In the genomic region with DNA sequence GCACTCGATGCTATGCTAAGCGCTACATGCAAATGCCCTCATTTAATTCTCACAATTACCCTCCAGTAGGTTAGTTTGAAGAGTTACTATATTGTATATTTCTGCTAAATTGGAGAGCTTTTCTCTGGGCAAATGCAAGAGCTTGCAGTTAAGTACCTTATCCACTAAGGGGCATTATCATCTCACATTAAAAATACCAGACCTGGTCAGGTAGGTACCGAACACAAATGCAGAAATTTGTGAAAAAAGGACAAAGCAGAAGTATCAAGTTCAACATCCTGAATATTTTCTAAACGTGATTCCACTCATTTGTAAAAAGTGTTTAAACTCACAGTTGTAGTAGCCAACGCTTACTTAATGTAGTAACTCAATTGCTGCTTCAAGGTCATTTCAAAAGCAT, we compare ENCODE assay signal across 8 cellular contexts. TPM values are rescaled to one million over a fixed set of nuclear protein-coding genes. Genes with fewer than 3 reads are reported as not detected.
DNase-seq lines count a peak whose midpoint lies in the region; ATAC-seq and TF ChIP-seq lines count a peak whose summit lies in the region.

No MANE protein-coding gene starts in this region.

- no peaks in the 10 kb centered on the region for H3K79me2 ChIP-seq in neural progenitor cell (ENCODE audit: low read depth)

- H3K4me1 ChIP-seq in neural progenitor cell, result no peaks in the 10 kb centered on the region

- intact Hi-C loops in activated T-helper 1 cell treated with anti-CD3 and anti-CD28 coated beads, Interleukin-12 subunit alpha, Interleukin-12 subunit beta, Interleukin-2, Interleukin-4 antibody, amounts not matched to agents 30 ng/mL and 10 ng/mL and 1 ng/mL, durations not matched to agents 14 hours and 24 hours and 36 hours (cut with micrococcal nuclease), result loop anchor here (1.0 kb wide), 1 partner anchor 144 kb away; no protein-coding TSS in a partner anchor

- H3K9me3 Mint-ChIP-seq in neural progenitor cell, result no peaks in the 10 kb centered on the region
- H3K9me3 Mint-ChIP-seq in activated T-helper 1 cell treated with anti-CD3 and anti-CD28 coated beads, Interleukin-12 subunit alpha, Interleukin-12 subunit beta, Interleukin-2, Interleukin-4 antibody, amounts not matched to agents 30 ng/mL and 10 ng/mL and 1 ng/mL, durations not matched to agents 14 hours and 24 hours and 36 hours, result no peaks in the 10 kb centered on the region

- no peak overlapping the region for H3K4me3 ChIP-seq in brain microvascular endothelial cell (ENCODE audit: low read depth, low read length)
- no peak overlapping the region for H3K4me3 ChIP-seq in neural progenitor cell

- DNase-seq in GM13977 (ENCODE audit: low spot score) (peak; percentile 53), NCI-H187 treated with DMSO at 0.1 percent for 48 hours (lab: John Stamatoyannopoulos, UW) (peak; percentile 12), brain microvascular endothelial cell (no peak), neural progenitor cell (ENCODE audit: low spot score) (peak; percentile 36), 8988T (no peak)
- DNase-seq in activated T-helper 1 cell treated with anti-CD3 and anti-CD28 coated beads, Interleukin-12 subunit alpha, Interleukin-12 subunit beta, Interleukin-2, Interleukin-4 antibody, amounts not matched to agents 30 ng/mL and 10 ng/mL and 1 ng/mL, durations not matched to agents 14 hours and 24 hours and 36 hours (ENCODE audit: low spot score), result no peak

- H4K20me1 ChIP-seq in neural progenitor cell (ENCODE audit: low read depth), result no peaks in the 10 kb centered on the region

- no peak for ATAC-seq in HG03442 (IDR thresholded peaks at IDR 0.05; ENCODE audit: unreplicated experiment)
- no peak for ATAC-seq in GM21619 (IDR thresholded peaks at IDR 0.05; ENCODE audit: unreplicated experiment)

- H3K4me3 Mint-ChIP-seq in neural progenitor cell, result no peak overlapping the region
- no peak overlapping the region for H3K4me3 Mint-ChIP-seq in activated T-helper 1 cell treated with anti-CD3 and anti-CD28 coated beads, Interleukin-12 subunit alpha, Interleukin-12 subunit beta, Interleukin-2, Interleukin-4 antibody, amounts not matched to agents 30 ng/mL and 10 ng/mL and 1 ng/mL, durations not matched to agents 14 hours and 24 hours and 36 hours

- H3K27ac Mint-ChIP-seq in neural progenitor cell, result no peak overlapping the region
- no peak overlapping the region for H3K27ac Mint-ChIP-seq in activated T-helper 1 cell treated with anti-CD3 and anti-CD28 coated beads, Interleukin-12 subunit alpha, Interleukin-12 subunit beta, Interleukin-2, Interleukin-4 antibody, amounts not matched to agents 30 ng/mL and 10 ng/mL and 1 ng/mL, durations not matched to agents 14 hours and 24 hours and 36 hours

- no peaks in the 10 kb centered on the region for H3F3A ChIP-seq in neural progenitor cell (ENCODE audit: low read depth)

- H3K27me3 ChIP-seq in brain microvascular endothelial cell (replicated peaks) (no peaks in the 10 kb centered on the region), neural progenitor cell (no peaks in the 10 kb centered on the region)

- peaks cover 3% of the 10 kb centered on the region for H3K36me3 Mint-ChIP-seq in neural progenitor cell
- H3K36me3 Mint-ChIP-seq in activated T-helper 1 cell treated with anti-CD3 and anti-CD28 coated beads, Interleukin-12 subunit alpha, Interleukin-12 subunit beta, Interleukin-2, Interleukin-4 antibody, amounts not matched to agents 30 ng/mL and 10 ng/mL and 1 ng/mL, durations not matched to agents 14 hours and 24 hours and 36 hours (ENCODE audit: low read depth), result no peaks in the 10 kb centered on the region

- peaks cover 17% of the 10 kb centered on the region for H3K4me1 Mint-ChIP-seq in neural progenitor cell
- peaks cover 9% of the 10 kb centered on the region for H3K4me1 Mint-ChIP-seq in activated T-helper 1 cell treated with anti-CD3 and anti-CD28 coated beads, Interleukin-12 subunit alpha, Interleukin-12 subunit beta, Interleukin-2, Interleukin-4 antibody, amounts not matched to agents 30 ng/mL and 10 ng/mL and 1 ng/mL, durations not matched to agents 14 hours and 24 hours and 36 hours (ENCODE audit: low read depth)

- TF ChIP-seq CTCF in GM13977 (IDR thresholded peaks at IDR 0.05; ENCODE audit: extremely low read depth, insufficient read depth, missing control alignments), result peak; percentile 62
- peak; percentile 51 for TF ChIP-seq CTCF in brain microvascular endothelial cell (IDR thresholded peaks at IDR 0.05; ENCODE audit: low read depth, low read length, missing control alignments)
- peak; percentile 64 for TF ChIP-seq CTCF in neural progenitor cell (IDR thresholded peaks at IDR 0.05)

- H3K36me3 ChIP-seq in brain microvascular endothelial cell (replicated peaks) (no peaks in the 10 kb centered on the region), neural progenitor cell (no peaks in the 10 kb centered on the region)

- H2AFZ ChIP-seq in neural progenitor cell (replicated peaks), result no peak overlapping the region

- H3K4me2 ChIP-seq in neural progenitor cell, result no peak overlapping the region

- in situ Hi-C loops in GM13977 (cut with MboI; ENCODE audit: low pct_unique_long_range_greater_than_20kb, low sequenced_read_pairs, unreplicated experiment), result loop anchor here (10.0 kb wide), 1 partner anchor 131 kb away; no protein-coding TSS in a partner anchor
- in situ Hi-C loops in brain microvascular endothelial cell (cut with HindIII; ENCODE audit: low pct_ligation_motif_present, low sequenced_read_pairs), result no loop called here

- H3K27ac ChIP-seq in brain microvascular endothelial cell, result no peak overlapping the region
- no peak overlapping the region for H3K27ac ChIP-seq in neural progenitor cell

- H3K9me3 ChIP-seq in neural progenitor cell (ENCODE audit: low read depth), result no peaks in the 10 kb centered on the region

- no peak overlapping the region for H3K9ac ChIP-seq in neural progenitor cell

- peaks cover 2% of the 10 kb centered on the region for H3K27me3 Mint-ChIP-seq in neural progenitor cell (ENCODE audit: insufficient read depth, low read depth)
- no peaks in the 10 kb centered on the region for H3K27me3 Mint-ChIP-seq in activated T-helper 1 cell treated with anti-CD3 and anti-CD28 coated beads, Interleukin-12 subunit alpha, Interleukin-12 subunit beta, Interleukin-2, Interleukin-4 antibody, amounts not matched to agents 30 ng/mL and 10 ng/mL and 1 ng/mL, durations not matched to agents 14 hours and 24 hours and 36 hours (ENCODE audit: insufficient read depth)

RNA-seq across cellular contexts. Expression of a gene that starts 52.2 kb away (rescaled TPM):
- 0.81 and 1.0 TPM in 2 replicates for total RNA-seq in neural progenitor cell (ENCODE audit: low replicate concordance)
- total RNA-seq in activated T-helper 1 cell treated with anti-CD3 and anti-CD28 coated beads, Interleukin-12 subunit alpha, Interleukin-12 subunit beta, Interleukin-2, Interleukin-4 antibody, amounts not matched to agents 30 ng/mL and 10 ng/mL and 1 ng/mL, durations not matched to agents 14 hours and 24 hours and 36 hours, result 0.65 and 0.88 TPM in 2 replicates

Comparison
In these comparisons a context has a peak if more than half of its experiments do, and no peak if none do; other contexts are left out.
1. DNase-seq: peak in GM13977 (single experiment), NCI-H187 treated with DMSO at 0.1 percent for 48 hours (single experiment) and neural progenitor cell (single experiment); none in brain microvascular endothelial cell (single experiment), 8988T (single experiment) and activated T-helper 1 cell treated with anti-CD3 and anti-CD28 coated beads, Interleukin-12 subunit alpha, Interleukin-12 subunit beta, Interleukin-2, Interleukin-4 antibody, amounts not matched to agents 30 ng/mL and 10 ng/mL and 1 ng/mL, durations not matched to agents 14 hours and 24 hours and 36 hours (single experiment).
2. Peak in every context shown above with its lines, with median percentiles within 50 percentile points of each other: CTCF ChIP-seq.